In the genomic region with DNA sequence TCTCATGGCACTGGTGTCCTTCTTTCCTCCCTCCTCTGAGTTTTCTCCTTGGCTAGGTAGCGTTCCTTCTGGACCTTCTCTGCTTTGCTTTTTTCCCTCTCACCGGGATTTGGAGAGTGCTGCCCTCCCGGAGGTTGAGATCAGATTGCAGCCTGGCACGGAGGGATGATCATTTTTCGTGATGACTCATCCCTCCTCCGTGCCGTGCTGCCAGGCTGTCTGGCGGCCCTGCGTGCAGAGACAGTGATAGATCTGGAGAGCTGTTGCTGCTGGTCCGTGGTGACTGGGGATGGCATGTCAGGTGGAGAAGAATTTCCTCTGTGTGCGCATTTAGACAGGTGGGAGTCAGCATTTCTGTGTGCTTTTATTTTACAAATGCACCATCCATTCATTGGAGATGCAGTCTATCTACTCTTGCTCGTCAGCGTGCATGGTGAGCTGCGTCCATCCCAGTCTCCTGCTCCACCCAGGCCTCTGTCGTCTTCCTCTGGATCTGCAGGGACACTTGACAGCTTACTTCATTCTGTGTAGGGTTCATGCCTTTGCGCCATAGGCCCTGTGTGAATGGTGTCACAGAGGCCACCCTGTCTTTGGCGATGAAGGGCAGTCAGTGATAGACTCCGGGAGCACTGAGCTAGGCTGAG, we compare ENCODE assay signal across 9 cellular contexts.
DNase-seq lines count a peak whose midpoint lies in the region; ATAC-seq lines count a peak whose summit lies in the region.
"Had no signal": no experiment of that assay in that cellular context is flagged by ENCODE, and none has a peak within 500 bp of the region (broad histone marks: within the 10 kb centered on the region; RNA-seq: fewer than 3 reads in every experiment).

No MANE protein-coding gene starts in this region.

- no peak overlapping the region for H2AFZ ChIP-seq in mesenchymal stem cell (ENCODE audit: low read depth, low read length)

- H3K79me1 ChIP-seq in mesenchymal stem cell (replicated peaks; ENCODE audit: low read length, poor library complexity, severe bottlenecking): no peaks in the 10 kb centered on the region

- H3K23ac ChIP-seq in mesenchymal stem cell (ENCODE audit: low read length in 2 of 2): no peak overlapping the region

- DNase-seq in DMS53 (lab: John Stamatoyannopoulos, UW) (peak; percentile 87), NCI-H1694 treated with DMSO at 0.1 percent for 48 hours (lab: John Stamatoyannopoulos, UW) (peak; percentile 5), mesenchymal stem cell (peak; percentile 36), KG1 (lab: John Stamatoyannopoulos, UW) (no peak)
- no peak for DNase-seq in activated CD4-positive, alpha-beta T cell treated with anti-CD3 and anti-CD28 coated beads for 48 hours
- DNase-seq: sigmoid colon had no signal

- no peak overlapping the region for H4K8ac ChIP-seq in mesenchymal stem cell (ENCODE audit: low read length)

- no peak overlapping the region for H2BK120ac ChIP-seq in mesenchymal stem cell (ENCODE audit: low read depth, low read length)

- H2BK15ac ChIP-seq in mesenchymal stem cell (ENCODE audit: low read depth, poor library complexity, severe bottlenecking): no peak overlapping the region

- H2AK5ac ChIP-seq in mesenchymal stem cell (ENCODE audit: low read length, severe bottlenecking): no peak overlapping the region

- peak; percentile 63 for ATAC-seq in activated T-helper 17 cell treated with anti-CD3 and anti-CD28 coated beads, Interleukin-2, amount 50 U/mL, for 72 hours (replicated peaks)
- ATAC-seq in GM21528 (IDR thresholded peaks at IDR 0.05; ENCODE audit: low FRiP score, unreplicated experiment) (no peak), GM18873 (IDR thresholded peaks at IDR 0.05; ENCODE audit: low FRiP score, unreplicated experiment) (no peak)

- H3K4me2 ChIP-seq in mesenchymal stem cell (ENCODE audit: low read length, poor library complexity, severe bottlenecking): no peak overlapping the region

- H3K18ac ChIP-seq in mesenchymal stem cell (ENCODE audit: low read depth in 1 of 2, low read length in 2 of 2): no peak overlapping the region

- peaks cover 12% of the 10 kb centered on the region for H3K4me1 ChIP-seq in mesenchymal stem cell (ENCODE audit: control insufficient read depth, insufficient read depth, low read depth, low read length)

- no peaks in the 10 kb centered on the region for H3K27me3 ChIP-seq in mesenchymal stem cell (ENCODE audit: control insufficient read depth in 1 of 2, insufficient read depth in 1 of 2, low read length in 2 of 2)
- H3K27me3 ChIP-seq: sigmoid colon had no signal

- no peak overlapping the region for H2BK5ac ChIP-seq in mesenchymal stem cell (ENCODE audit: low read depth, low read length, poor library complexity, severe bottlenecking)

- peaks cover 6 to 33% of the 10 kb centered on the region in 2 experiments for H3K36me3 ChIP-seq in mesenchymal stem cell (ENCODE audit: control insufficient read depth in 1 of 2, insufficient read depth in 2 of 2, low read depth in 1 of 2, low read length in 2 of 2)
- H3K36me3 ChIP-seq: sigmoid colon had no signal

- H3K4me3 ChIP-seq in mesenchymal stem cell (ENCODE audit: insufficient read depth in 1 of 2, low read depth in 1 of 2, low read length in 2 of 2): no peak overlapping the region
- H3K4me3 ChIP-seq: sigmoid colon had no signal

- H3K27ac Mint-ChIP-seq in activated T-helper 17 cell treated with anti-CD3 and anti-CD28 coated beads, Interleukin-2, amount 50 U/mL, for 72 hours: no peak overlapping the region

- no peak overlapping the region for H3K27ac ChIP-seq in mesenchymal stem cell (ENCODE audit: low read length, poor library complexity, severe bottlenecking)
- H3K27ac ChIP-seq: sigmoid colon had no signal

- no peak overlapping the region for H3K4me3 Mint-ChIP-seq in activated T-helper 17 cell treated with anti-CD3 and anti-CD28 coated beads, Interleukin-2, amount 50 U/mL, for 72 hours

- no peak overlapping the region for H3K4ac ChIP-seq in mesenchymal stem cell (ENCODE audit: low read depth in 1 of 2, low read length in 2 of 2)

- no peaks in the 10 kb centered on the region for H3K36me3 Mint-ChIP-seq in activated T-helper 17 cell treated with anti-CD3 and anti-CD28 coated beads, Interleukin-2, amount 50 U/mL, for 72 hours (ENCODE audit: low read depth)

- H4K91ac ChIP-seq in mesenchymal stem cell (ENCODE audit: low read length): no peak overlapping the region

- peaks cover 7% of the 10 kb centered on the region for H3K4me1 Mint-ChIP-seq in activated T-helper 17 cell treated with anti-CD3 and anti-CD28 coated beads, Interleukin-2, amount 50 U/mL, for 72 hours

- H3K14ac ChIP-seq in mesenchymal stem cell (ENCODE audit: low read length in 2 of 2): no peak overlapping the region

- no peaks in the 10 kb centered on the region for H3K9me3 Mint-ChIP-seq in activated T-helper 17 cell treated with anti-CD3 and anti-CD28 coated beads, Interleukin-2, amount 50 U/mL, for 72 hours

- H2BK12ac ChIP-seq in mesenchymal stem cell (ENCODE audit: low read length in 2 of 2): no peak overlapping the region

- WGBS in mesenchymal stem cell: 63% methylated on average over 16 of the region's 18 CpGs

- no peaks in the 10 kb centered on the region for H3K27me3 Mint-ChIP-seq in activated T-helper 17 cell treated with anti-CD3 and anti-CD28 coated beads, Interleukin-2, amount 50 U/mL, for 72 hours

- no peaks in the 10 kb centered on the region for H3K9me3 ChIP-seq in mesenchymal stem cell (ENCODE audit: control insufficient read depth, low read length)
- H3K9me3 ChIP-seq: sigmoid colon had no signal

- peak overlapping the region; percentile 9 for H3K9ac ChIP-seq in mesenchymal stem cell (ENCODE audit: low read length)

Comparison
In these comparisons a context has a peak if more than half of its experiments do, and no peak if none do; other contexts are left out.
1. DNase-seq: peak in DMS53 (single experiment), NCI-H1694 treated with DMSO at 0.1 percent for 48 hours (single experiment) and mesenchymal stem cell (single experiment); none in activated CD4-positive, alpha-beta T cell treated with anti-CD3 and anti-CD28 coated beads for 48 hours (single experiment) and KG1 (single experiment).